26 cellular contexts compared by ENCODE assay signal in genomic region chr17:65496801-65497200, GRCh38.
"Had no signal": no experiment of that assay in that cellular context is flagged by ENCODE, and none has a peak within 500 bp of the region (broad histone marks: within the 10 kb centered on the region; RNA-seq: fewer than 3 reads in every experiment).

No MANE protein-coding gene starts in this region.

- H3K27me3 Mint-ChIP-seq: activated CD4-positive, alpha-beta memory T cell treated with anti-CD3 and anti-CD28 coated beads for 36 hours had no signal

- H3K36me3 Mint-ChIP-seq: activated CD4-positive, alpha-beta memory T cell treated with anti-CD3 and anti-CD28 coated beads for 36 hours; activated CD8-positive, alpha-beta memory T cell treated with anti-CD3 and anti-CD28 coated beads, Interleukin-2, amount 10 ng/mL, durations not matched to agents 7 days and 5 days; activated naive CD4-positive, alpha-beta T cell treated with anti-CD3 and anti-CD28 coated beads, Interleukin-2, amount 50 U/mL, for 72 hours; activated naive CD8-positive, alpha-beta T cell treated with anti-CD3 and anti-CD28 coated beads, Interleukin-2, amount 10 ng/mL, durations not matched to agents 7 days and 5 days had no signal

- ATAC-seq: activated CD4-positive, alpha-beta T cell treated with anti-CD3 and anti-CD28 coated beads for 36 hours; activated CD8-positive, alpha-beta memory T cell treated with anti-CD3 and anti-CD28 coated beads, Interleukin-2, amount 10 ng/mL, durations not matched to agents 7 days and 5 days; activated CD8-positive, alpha-beta T cell treated with anti-CD3 and anti-CD28 coated beads, Interleukin-2, amount 10 ng/mL, durations not matched to agents 7 days and 5 days; activated naive CD4-positive, alpha-beta T cell treated with anti-CD3 and anti-CD28 coated beads, Interleukin-2, amount 50 U/mL, for 72 hours; esophagus mucosa had no signal

- H3K9me3 Mint-ChIP-seq: activated CD4-positive, alpha-beta memory T cell treated with anti-CD3 and anti-CD28 coated beads for 36 hours; activated naive CD4-positive, alpha-beta T cell treated with anti-CD3 and anti-CD28 coated beads for 36 hours; activated naive CD4-positive, alpha-beta T cell treated with anti-CD3 and anti-CD28 coated beads, Interleukin-2, amount 50 U/mL, for 72 hours; activated naive CD8-positive, alpha-beta T cell treated with anti-CD3 and anti-CD28 coated beads, Interleukin-2, amount 10 ng/mL, durations not matched to agents 7 days and 5 days; activated T-helper 1 cell treated with anti-CD3 and anti-CD28 coated beads, Interleukin-12 subunit alpha, Interleukin-12 subunit beta, Interleukin-2, Interleukin-4 antibody, amounts not matched to agents 30 ng/mL and 10 ng/mL and 1 ng/mL, durations not matched to agents 14 hours and 24 hours and 36 hours; activated T-helper 2 cell treated with anti-CD3 and anti-CD28 coated beads, Interferon-gamma antibody, Interleukin-2, Interleukin-4, amounts not matched to agents 10 μg/mL and 5 μg/mL and 100 μg/mL, durations not matched to agents 14 hours and 24 hours and 36 hours; central memory CD8-positive, alpha-beta T cell; endodermal cell had no signal

- H3K27ac Mint-ChIP-seq: activated CD4-positive, alpha-beta memory T cell treated with anti-CD3 and anti-CD28 coated beads for 36 hours; activated CD4-positive, alpha-beta T cell treated with anti-CD3 and anti-CD28 coated beads for 36 hours; activated CD4-positive, alpha-beta T cell treated with anti-CD3 and anti-CD28 coated beads, Interleukin-2, amount 10 ng/mL, durations not matched to agents 24 days and 14 days; activated CD8-positive, alpha-beta memory T cell treated with anti-CD3 and anti-CD28 coated beads, Interleukin-2, amount 10 ng/mL, durations not matched to agents 7 days and 5 days; activated CD8-positive, alpha-beta T cell treated with anti-CD3 and anti-CD28 coated beads, Interleukin-2, amount 10 ng/mL, durations not matched to agents 7 days and 5 days; activated naive CD4-positive, alpha-beta T cell treated with anti-CD3 and anti-CD28 coated beads for 36 hours; activated naive CD4-positive, alpha-beta T cell treated with anti-CD3 and anti-CD28 coated beads, Interleukin-2, amount 50 U/mL, for 72 hours; activated naive CD8-positive, alpha-beta T cell treated with anti-CD3 and anti-CD28 coated beads, Interleukin-2, amount 10 ng/mL, durations not matched to agents 7 days and 5 days; activated T-helper 1 cell treated with anti-CD3 and anti-CD28 coated beads, Interleukin-12 subunit alpha, Interleukin-12 subunit beta, Interleukin-2, Interleukin-4 antibody, amounts not matched to agents 30 ng/mL and 10 ng/mL and 1 ng/mL, durations not matched to agents 14 hours and 24 hours and 36 hours; activated T-helper 2 cell treated with anti-CD3 and anti-CD28 coated beads, Interferon-gamma antibody, Interleukin-2, Interleukin-4, amounts not matched to agents 10 μg/mL and 5 μg/mL and 100 μg/mL, durations not matched to agents 14 hours and 24 hours and 36 hours; dendritic cell treated with granulocyte-macrophage colony-stimulating factor and Interleukin-4, amounts not matched to agents 40 ng/mL and 50 ng/mL, for 4 days; endodermal cell had no signal

- DNase-seq: activated CD4-positive, alpha-beta memory T cell treated with anti-CD3 and anti-CD28 coated beads for 36 hours; activated CD4-positive, alpha-beta T cell treated with anti-CD3 and anti-CD28 coated beads for 36 hours; activated CD4-positive, alpha-beta T cell treated with anti-CD3 and anti-CD28 coated beads, Interleukin-2, amount 10 ng/mL, durations not matched to agents 24 days and 14 days; activated CD4-positive, CD25-positive, alpha-beta regulatory T cell; activated CD4-positive, CD25-positive, alpha-beta regulatory T cell treated with anti-CD3 and anti-CD28 coated beads, Interleukin-2, amount 50 U/mL, for 72 hours; activated CD8-positive, alpha-beta memory T cell treated with anti-CD3 and anti-CD28 coated beads, Interleukin-2, amount 10 ng/mL, durations not matched to agents 7 days and 5 days; activated CD8-positive, alpha-beta memory T cell treated with anti-CD3 and anti-CD28 coated beads, Interleukin-2, amount 50 U/mL, for 4 hours; activated CD8-positive, alpha-beta T cell treated with anti-CD3 and anti-CD28 coated beads, Interleukin-2, amount 10 ng/mL, durations not matched to agents 7 days and 5 days; activated gamma-delta T cell treated with Interleukin-2 at 50 U/mL for 16 hours; activated naive CD4-positive, alpha-beta T cell treated with anti-CD3 and anti-CD28 coated beads for 36 hours; activated naive CD8-positive, alpha-beta T cell treated with anti-CD3 and anti-CD28 coated beads, Interleukin-2, amount 10 ng/mL, durations not matched to agents 7 days and 5 days; activated T-cell treated with anti-CD3 and anti-CD28 coated beads, Interleukin-2, amount 50 U/mL, for 1 hour; activated T-cell treated with anti-CD3 and anti-CD28 coated beads, Interleukin-2, amount 50 U/mL, for 48 hours; amniotic stem cell; anterior cingulate cortex; brain microvascular endothelial cell; effector memory CD4-positive, alpha-beta T cell; endodermal cell; foreskin fibroblast; T-helper 2 cell had no signal

- H3K4me3 Mint-ChIP-seq: activated CD4-positive, alpha-beta memory T cell treated with anti-CD3 and anti-CD28 coated beads for 36 hours; activated CD4-positive, alpha-beta T cell treated with anti-CD3 and anti-CD28 coated beads for 36 hours; activated CD4-positive, alpha-beta T cell treated with anti-CD3 and anti-CD28 coated beads, Interleukin-2, amount 10 ng/mL, durations not matched to agents 24 days and 14 days; activated CD8-positive, alpha-beta memory T cell treated with anti-CD3 and anti-CD28 coated beads, Interleukin-2, amount 10 ng/mL, durations not matched to agents 7 days and 5 days; activated CD8-positive, alpha-beta T cell treated with anti-CD3 and anti-CD28 coated beads, Interleukin-2, amount 10 ng/mL, durations not matched to agents 7 days and 5 days; activated naive CD4-positive, alpha-beta T cell treated with anti-CD3 and anti-CD28 coated beads for 36 hours; activated naive CD8-positive, alpha-beta T cell treated with anti-CD3 and anti-CD28 coated beads, Interleukin-2, amount 10 ng/mL, durations not matched to agents 7 days and 5 days; activated T-helper 1 cell treated with anti-CD3 and anti-CD28 coated beads, Interleukin-12 subunit alpha, Interleukin-12 subunit beta, Interleukin-2, Interleukin-4 antibody, amounts not matched to agents 30 ng/mL and 10 ng/mL and 1 ng/mL, durations not matched to agents 14 hours and 24 hours and 36 hours; central memory CD8-positive, alpha-beta T cell; dendritic cell treated with granulocyte-macrophage colony-stimulating factor and Interleukin-4, amounts not matched to agents 40 ng/mL and 50 ng/mL, for 4 days; endodermal cell had no signal
